1 cellular context compared by ENCODE assay signal in genomic region chr16:76235025-76235424, GRCh38.
TF ChIP-seq lines count a peak whose summit lies in the region.

No MANE protein-coding gene starts in this region.

TF ChIP-seq in IMR-90, 13 proteins besides CTCF, POLR2A, EP300 and RAD21 (continued from another document):
- TF ChIP-seq, protein P1, sequence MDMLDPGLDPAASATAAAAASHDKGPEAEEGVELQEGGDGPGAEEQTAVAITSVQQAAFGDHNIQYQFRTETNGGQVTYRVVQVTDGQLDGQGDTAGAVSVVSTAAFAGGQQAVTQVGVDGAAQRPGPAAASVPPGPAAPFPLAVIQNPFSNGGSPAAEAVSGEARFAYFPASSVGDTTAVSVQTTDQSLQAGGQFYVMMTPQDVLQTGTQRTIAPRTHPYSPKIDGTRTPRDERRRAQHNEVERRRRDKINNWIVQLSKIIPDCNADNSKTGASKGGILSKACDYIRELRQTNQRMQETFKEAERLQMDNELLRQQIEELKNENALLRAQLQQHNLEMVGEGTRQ (IDR thresholded peaks at IDR 0.05; ENCODE audit: low read depth, low read length) = no peak
- no peak for TF ChIP-seq RCOR1 (IDR thresholded peaks at IDR 0.05; ENCODE audit: insufficient replicate concordance, low read length)
- TF ChIP-seq MAFK (IDR thresholded peaks at IDR 0.05; ENCODE audit: low read depth, low read length) = no peak
- TF ChIP-seq CEBPB (IDR thresholded peaks at IDR 0.05; ENCODE audit: low read depth, low read length) = no peak
- no peak for TF ChIP-seq RFX5 (IDR thresholded peaks at IDR 0.05; ENCODE audit: low read depth, low read length)
